Comparison of ENCODE assay signal across 13 cellular contexts in genomic region chr20:31602430-31602778, GRCh38. TPM values are rescaled to one million over a fixed set of nuclear protein-coding genes. Genes with fewer than 3 reads are reported as not detected.
DNase-seq lines count a peak whose midpoint lies in the region; ATAC-seq and TF ChIP-seq lines count a peak whose summit lies in the region.
"Had no signal": no experiment of that assay in that cellular context is flagged by ENCODE, and none has a peak within 500 bp of the region (broad histone marks: within the 10 kb centered on the region; RNA-seq: fewer than 3 reads in every experiment).

No MANE protein-coding gene starts in this region.

- H3K4me3 Mint-ChIP-seq in activated CD4-positive, alpha-beta T cell treated with anti-CD3 and anti-CD28 coated beads, Interleukin-2, amount 10 ng/mL, durations not matched to agents 24 days and 14 days = peak overlapping the region; percentile 50

- WGBS in hepatocyte (ENCODE audit: low lambda C conversion rate, missing lambda C conversion rate) = 87% methylated on average over 4 of the region's 4 CpGs
- WGBS in suprapubic skin = 70% methylated on average over 4 of the region's 4 CpGs

- TF ChIP-seq CTCF in WERI-Rb-1 (IDR thresholded peaks at IDR 0.05; ENCODE audit: low read depth, low read length) (no peak), hepatocyte (IDR thresholded peaks at IDR 0.05; ENCODE audit: poor library complexity) (no peak), suprapubic skin (IDR thresholded peaks at IDR 0.05) (no peak)

- peaks cover 19% of the 10 kb centered on the region for H3K36me3 ChIP-seq in WERI-Rb-1
- no peaks in the 10 kb centered on the region for H3K36me3 ChIP-seq in hepatocyte (replicated peaks; ENCODE audit: insufficient read depth, low read depth)
- H3K36me3 ChIP-seq in suprapubic skin = no peaks in the 10 kb centered on the region
- H3K36me3 ChIP-seq: colonic mucosa had no signal

- no peak for TF ChIP-seq EP300 in suprapubic skin (IDR thresholded peaks at IDR 0.05)

- H3K36me3 Mint-ChIP-seq in activated CD4-positive, alpha-beta T cell treated with anti-CD3 and anti-CD28 coated beads, Interleukin-2, amount 10 ng/mL, durations not matched to agents 24 days and 14 days (ENCODE audit: low read depth) = no peaks in the 10 kb centered on the region

- H3K4me1 ChIP-seq in hepatocyte (ENCODE audit: insufficient read depth) (peaks cover 17% of the 10 kb centered on the region), suprapubic skin (peaks cover 39% of the 10 kb centered on the region)

- H3K4me2 ChIP-seq in hepatocyte = peak overlapping the region; percentile 6

- no peaks in the 10 kb centered on the region for H3K27me3 ChIP-seq in WERI-Rb-1 (ENCODE audit: insufficient read depth, low read depth, severe bottlenecking)
- no peaks in the 10 kb centered on the region for H3K27me3 ChIP-seq in hepatocyte
- no peaks in the 10 kb centered on the region for H3K27me3 ChIP-seq in suprapubic skin
- H3K27me3 ChIP-seq: colonic mucosa had no signal

- intact Hi-C loops in activated CD4-positive, alpha-beta T cell treated with anti-CD3 and anti-CD28 coated beads, Interleukin-2, amount 10 ng/mL, durations not matched to agents 24 days and 14 days (cut with micrococcal nuclease) = no loop called here

- H3K27me3 Mint-ChIP-seq in activated CD4-positive, alpha-beta T cell treated with anti-CD3 and anti-CD28 coated beads, Interleukin-2, amount 10 ng/mL, durations not matched to agents 24 days and 14 days = peaks cover 36% of the 10 kb centered on the region

- peaks cover 26% of the 10 kb centered on the region for H3K4me1 Mint-ChIP-seq in activated CD4-positive, alpha-beta T cell treated with anti-CD3 and anti-CD28 coated beads, Interleukin-2, amount 10 ng/mL, durations not matched to agents 24 days and 14 days

- H3K9me2 ChIP-seq in hepatocyte (replicated peaks; ENCODE audit: insufficient read depth) = no peaks in the 10 kb centered on the region

- H3K27ac Mint-ChIP-seq in activated CD4-positive, alpha-beta T cell treated with anti-CD3 and anti-CD28 coated beads, Interleukin-2, amount 10 ng/mL, durations not matched to agents 24 days and 14 days = no peak overlapping the region

- no peak overlapping the region for H3K4me3 ChIP-seq in WERI-Rb-1 (ENCODE audit: low read depth, low read length)
- no peak overlapping the region for H3K4me3 ChIP-seq in hepatocyte
- no peak overlapping the region for H3K4me3 ChIP-seq in suprapubic skin
- H3K4me3 ChIP-seq: colonic mucosa, K562 had no signal

- no peak for ATAC-seq in HG03457 (IDR thresholded peaks at IDR 0.05; ENCODE audit: unreplicated experiment)
- ATAC-seq: K562 had no signal

- peaks cover 22% of the 10 kb centered on the region for H3K79me2 ChIP-seq in hepatocyte

- H3K9me3 ChIP-seq in WERI-Rb-1 (ENCODE audit: severe bottlenecking) (no peaks in the 10 kb centered on the region), hepatocyte (ENCODE audit: low read depth) (no peaks in the 10 kb centered on the region), suprapubic skin (no peaks in the 10 kb centered on the region)
- H3K9me3 ChIP-seq: colonic mucosa had no signal

- no peak for DNase-seq in activated CD4-positive, alpha-beta T cell treated with anti-CD3 and anti-CD28 coated beads, Interleukin-2, amount 10 ng/mL, durations not matched to agents 24 days and 14 days
- no peak for DNase-seq in activated CD4-positive, alpha-beta T cell treated with anti-CD3 and anti-CD28 coated beads, Interleukin-2, amount 50 U/mL, for 4 hours
- DNase-seq in WERI-Rb-1 (no peak), hepatocyte (ENCODE audit: low spot score) (no peak), suprapubic skin (ENCODE audit: low spot score in 2 of 2) (no peak), T1000 (lab: John Stamatoyannopoulos, UW) (no peak), DMS 273 (lab: John Stamatoyannopoulos, UW; ENCODE audit: unreplicated experiment) (no peak)
- DNase-seq: activated gamma-delta T cell, colonic mucosa, midbrain had no signal

- no peak overlapping the region for H2AFZ ChIP-seq in hepatocyte

- H3K9me3 Mint-ChIP-seq in activated CD4-positive, alpha-beta T cell treated with anti-CD3 and anti-CD28 coated beads, Interleukin-2, amount 10 ng/mL, durations not matched to agents 24 days and 14 days = no peaks in the 10 kb centered on the region

- peaks cover 13% of the 10 kb centered on the region for H4K20me1 ChIP-seq in hepatocyte (ENCODE audit: insufficient read depth, poor library complexity, severe bottlenecking)

- peak overlapping the region; percentile 99; the same call in 1 of the 2 replicates for H3K27ac ChIP-seq in WERI-Rb-1
- peak overlapping the region; percentile 97 for H3K27ac ChIP-seq in hepatocyte
- peak overlapping the region; percentile 59 for H3K27ac ChIP-seq in suprapubic skin

- no peak for TF ChIP-seq POLR2A in suprapubic skin (IDR thresholded peaks at IDR 0.05)

RNA-seq across cellular contexts. Expression of gene ID1, which starts 2.7 kb away (rescaled TPM):
- 2.7 and 2.9 TPM in 2 replicates for total RNA-seq in activated CD4-positive, alpha-beta T cell treated with anti-CD3 and anti-CD28 coated beads, Interleukin-2, amount 10 ng/mL, durations not matched to agents 24 days and 14 days
- total RNA-seq in hepatocyte (616 and 651 TPM in 2 replicates), suprapubic skin (100 to 1,000 TPM; 335 to 766 (median 507) TPM)
- 310 and 388 TPM in 2 replicates for polyA plus RNA-seq in hepatocyte

RNA-seq across cellular contexts. Expression of gene COX4I2, which starts 35.3 kb away (rescaled TPM):
- total RNA-seq in activated CD4-positive, alpha-beta T cell treated with anti-CD3 and anti-CD28 coated beads, Interleukin-2, amount 10 ng/mL, durations not matched to agents 24 days and 14 days = not detected in 2 replicates
- total RNA-seq in hepatocyte (0.68 and 3.6 TPM in 2 replicates), suprapubic skin (1 to 10 TPM in 1 of 4 donors, not detected in 3; 2.7 TPM)
- 0.37 and 3.3 TPM in 2 replicates for polyA plus RNA-seq in hepatocyte
- total RNA-seq: H4, K562 had no signal
- polyA plus RNA-seq: K562 had no signal

Comparison
In these comparisons a context has a peak if more than half of its experiments do, and no peak if none do; other contexts are left out.
1. RNA of gene ID1, which starts 2.7 kb away (total RNA-seq): 616 to 651 TPM in hepatocyte and 335 to 766 TPM in suprapubic skin; 2.7 to 2.9 TPM in activated CD4-positive, alpha-beta T cell treated with anti-CD3 and anti-CD28 coated beads, Interleukin-2, amount 10 ng/mL, durations not matched to agents 24 days and 14 days; every median in the first group is over 10 times any median in the second.
2. Peak in every context shown above with its lines, with median percentiles within 50 percentile points of each other: H3K27ac ChIP-seq.